Comparison of ENCODE assay signal across 23 cellular contexts in the genomic region with DNA sequence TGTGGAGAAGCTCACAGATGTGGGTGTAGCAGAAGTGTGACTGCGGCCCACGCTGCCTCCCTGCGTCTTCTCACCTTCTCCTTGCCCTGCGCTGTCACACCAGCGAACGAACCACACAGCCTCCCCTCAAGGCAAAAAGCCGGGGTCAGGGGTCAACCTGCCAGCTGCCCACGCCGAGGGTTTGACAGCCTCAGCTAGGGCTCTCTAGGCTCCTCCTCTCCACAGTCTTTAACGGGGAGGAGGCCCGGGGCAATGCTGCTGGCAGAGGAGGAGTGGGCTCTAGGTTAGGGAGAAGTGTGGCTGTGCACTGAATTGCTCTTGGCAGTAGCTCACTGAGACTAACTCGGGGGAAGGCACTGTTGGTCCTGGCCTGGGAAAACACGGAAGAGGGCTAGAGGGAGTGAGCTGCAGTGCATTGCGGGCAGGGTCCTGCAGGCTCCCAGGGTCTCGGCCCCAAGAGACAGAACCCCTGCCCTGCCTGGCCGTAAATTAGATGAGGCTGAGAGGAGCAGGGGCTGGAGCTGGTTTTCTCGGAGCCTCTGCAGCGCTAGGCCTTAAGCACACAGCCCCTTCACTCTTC. TPM values are rescaled to one million over a fixed set of nuclear protein-coding genes. Genes with fewer than 3 reads are reported as not detected.
DNase-seq lines count a peak whose midpoint lies in the region; ATAC-seq, FAIRE-seq and TF ChIP-seq lines count a peak whose summit lies in the region.
"Had no signal": no experiment of that assay in that cellular context is flagged by ENCODE, and none has a peak within 500 bp of the region (broad histone marks: within the 10 kb centered on the region; RNA-seq: fewer than 3 reads in every experiment).

No MANE protein-coding gene starts in this region.

- H3K9me3 ChIP-seq in astrocyte (ENCODE audit: insufficient read depth, low read depth, low read length): no peaks in the 10 kb centered on the region
- H3K9me3 ChIP-seq: BLaER1 treated with 17β-estradiol and CSF1 and Interleukin-3, amounts not matched to agents 10 nM and 100 nM; colonic mucosa; SJSA1; tibial nerve had no signal

- H3K36me3 Mint-ChIP-seq in astrocyte (ENCODE audit: low read depth, unreplicated experiment) (peaks cover 3% of the 10 kb centered on the region), nephron (ENCODE audit: low read depth) (peaks cover 9% of the 10 kb centered on the region)

- H3K9ac ChIP-seq in astrocyte (ENCODE audit: low read length): no peak overlapping the region

- no peaks in the 10 kb centered on the region for H3K27me3 ChIP-seq in astrocyte (ENCODE audit: insufficient read depth, low read length)
- H3K27me3 ChIP-seq: BLaER1 treated with 17β-estradiol and CSF1 and Interleukin-3, amounts not matched to agents 10 nM and 100 nM; colonic mucosa; SJSA1; tibial nerve had no signal

- no peak overlapping the region for H3K4me3 ChIP-seq in astrocyte (ENCODE audit: insufficient read depth, low read depth, low read length)
- H3K4me3 ChIP-seq: BLaER1 treated with 17β-estradiol and CSF1 and Interleukin-3, amounts not matched to agents 10 nM and 100 nM; colonic mucosa; SJSA1; tibial nerve had no signal

- H3K4me3 Mint-ChIP-seq in astrocyte (ENCODE audit: unreplicated experiment) (peak overlapping the region; percentile 40), nephron (peak overlapping the region; percentile 68 to 75 (median 73))
- H3K4me3 Mint-ChIP-seq: activated T-cell treated with anti-CD3 and anti-CD28 coated beads, Interleukin-2, amount 50 U/mL, for 72 hours; T-cell had no signal

- H3K4me1 Mint-ChIP-seq in astrocyte (ENCODE audit: low read depth, unreplicated experiment): peaks cover 2% of the 10 kb centered on the region
- peaks cover 35% of the 10 kb centered on the region for H3K4me1 Mint-ChIP-seq in nephron

- ATAC-seq in HG03025 (IDR thresholded peaks at IDR 0.05; ENCODE audit: low FRiP score, unreplicated experiment): no peak
- ATAC-seq: activated T-cell treated with anti-CD3 and anti-CD28 coated beads, Interleukin-2, amount 50 U/mL, for 72 hours; left colon; T-cell had no signal

- no peak for TF ChIP-seq CTCF in astrocyte (IDR thresholded peaks at IDR 0.05; ENCODE audit: insufficient read depth, low read depth, low read length)
- TF ChIP-seq CTCF in nephron (IDR thresholded peaks at IDR 0.05; ENCODE audit: unreplicated experiment in 3 of 3): no peak

- peak; percentile 52 for DNase-seq in stimulated activated CD8-positive, alpha-beta memory T cell treated with anti-CD3 and anti-CD28 coated beads, Interleukin-12 subunit alpha, Interleukin-12 subunit beta, amount 100 ng/mL, for 4 hours (ENCODE audit: low read depth)
- DNase-seq in stimulated activated CD8-positive, alpha-beta memory T cell treated with anti-CD3 and anti-CD28 coated beads, Interleukin-4, amount 100 ng/mL, for 48 hours: no peak
- no peak for DNase-seq in astrocyte (ENCODE audit: low read depth)
- no peak for DNase-seq in NCI-H1092 (lab: John Stamatoyannopoulos, UW)
- DNase-seq in stimulated activated CD4-positive, alpha-beta T cell treated with anti-CD3 and anti-CD28 coated beads, Interleukin-15, amount 100 ng/mL, for 24 hours: no peak
- DNase-seq: activated CD4-positive, CD25-positive, alpha-beta regulatory T cell treated with anti-CD3 and anti-CD28 coated beads, Interleukin-2, amount 50 U/mL, for 72 hours; activated naive CD4-positive, alpha-beta T cell treated with anti-CD3 and anti-CD28 coated beads, Interleukin-2, amount 50 U/mL, for 16 hours; activated T-cell treated with anti-CD3 and anti-CD28 coated beads, Interleukin-2, amount 50 U/mL, for 72 hours; colonic mucosa; KG1; left colon; mesendoderm; NCI-H1417 treated with DMSO at 0.1 percent for 48 hours; NCI-H2081; NCI-H345; nucleus accumbens had no signal

- no peaks in the 10 kb centered on the region for H3K27me3 Mint-ChIP-seq in astrocyte (ENCODE audit: low read depth, unreplicated experiment)
- H3K27me3 Mint-ChIP-seq in nephron (ENCODE audit: low read depth): no peaks in the 10 kb centered on the region
- H3K27me3 Mint-ChIP-seq: T-cell had no signal

- no peak overlapping the region for H3K27ac ChIP-seq in astrocyte (ENCODE audit: low read depth, low read length)
- H3K27ac ChIP-seq: BLaER1 treated with 17β-estradiol and CSF1 and Interleukin-3, amounts not matched to agents 10 nM and 100 nM; colonic mucosa; SJSA1; tibial nerve had no signal

- H3K36me3 ChIP-seq in astrocyte (ENCODE audit: insufficient read depth, low read length): peaks cover 6% of the 10 kb centered on the region
- H3K36me3 ChIP-seq: colonic mucosa had no signal

- H3K27ac Mint-ChIP-seq in astrocyte (ENCODE audit: unreplicated experiment): no peak overlapping the region
- peak overlapping the region in 2 of 3 experiments; percentile 74 to 81 for H3K27ac Mint-ChIP-seq in nephron
- H3K27ac Mint-ChIP-seq: activated T-cell treated with anti-CD3 and anti-CD28 coated beads, Interleukin-2, amount 50 U/mL, for 72 hours; T-cell had no signal

- peaks cover 29% of the 10 kb centered on the region for H3K79me2 ChIP-seq in astrocyte (ENCODE audit: insufficient read depth, low read length)

- no peaks in the 10 kb centered on the region for H3K4me1 ChIP-seq in astrocyte (ENCODE audit: insufficient read depth, low read length)
- H3K4me1 ChIP-seq: colonic mucosa had no signal

- no peak for FAIRE-seq in astrocyte (lab: Jason Lieb, UNC)
- FAIRE-seq: frontal cortex had no signal

- H3K9me3 Mint-ChIP-seq in astrocyte (ENCODE audit: unreplicated experiment): no peaks in the 10 kb centered on the region
- no peaks in the 10 kb centered on the region for H3K9me3 Mint-ChIP-seq in nephron
- H3K9me3 Mint-ChIP-seq: activated T-cell treated with anti-CD3 and anti-CD28 coated beads, Interleukin-2, amount 50 U/mL, for 72 hours; T-cell had no signal

- peaks cover 4% of the 10 kb centered on the region for H4K20me1 ChIP-seq in astrocyte (ENCODE audit: insufficient read depth, low read length)

- no peak overlapping the region for H2AFZ ChIP-seq in astrocyte (ENCODE audit: low read depth, low read length)

- no peak overlapping the region for H3K4me2 ChIP-seq in astrocyte (ENCODE audit: low read length)
- H3K4me2 ChIP-seq: BLaER1 treated with 17β-estradiol and CSF1 and Interleukin-3, amounts not matched to agents 10 nM and 100 nM had no signal

RNA-seq across cellular contexts. Expression of a gene that starts 4.2 kb away (rescaled TPM):
- total RNA-seq in astrocyte: 6.5 and 7.3 TPM in 2 replicates

RNA-seq across cellular contexts. Expression of a gene that starts 21.5 kb away (rescaled TPM):
- total RNA-seq in astrocyte: 1,553 and 1,656 TPM in 2 replicates

RNA-seq across cellular contexts. Expression of a gene that starts 42.1 kb away (rescaled TPM):
- total RNA-seq in astrocyte: 20.9 and 21.8 TPM in 2 replicates
